11 cellular contexts compared by ENCODE assay signal in genomic region chr14:91897121-91897701, GRCh38. TPM values are rescaled to one million over a fixed set of nuclear protein-coding genes. Genes with fewer than 3 reads are reported as not detected.
DNase-seq lines count a peak whose midpoint lies in the region; ATAC-seq and TF ChIP-seq lines count a peak whose summit lies in the region.
"Had no signal": no experiment of that assay in that cellular context is flagged by ENCODE, and none has a peak within 500 bp of the region (broad histone marks: within the 10 kb centered on the region; RNA-seq: fewer than 3 reads in every experiment).

No MANE protein-coding gene starts in this region.

- H3K27ac Mint-ChIP-seq in endodermal cell = peak overlapping the region; percentile 73
- no peak overlapping the region for H3K27ac Mint-ChIP-seq in CD4-positive, alpha-beta memory T cell
- H3K27ac Mint-ChIP-seq: T-helper 1 cell treated with Interleukin-12 subunit alpha and Interleukin-12 subunit beta and Interleukin-4 antibody, amounts not matched to agents 30 μg/mL and 1 μg/mL, for 36 hours had no signal

- H3K4me1 ChIP-seq in endodermal cell (ENCODE audit: control insufficient read depth, insufficient read depth, low read length) = peaks cover 5% of the 10 kb centered on the region
- peaks cover 0 to 92% (median 63%) of the 10 kb centered on the region in 4 donors for H3K4me1 ChIP-seq in tibial artery
- H3K4me1 ChIP-seq in CD4-positive, alpha-beta memory T cell (ENCODE audit: insufficient read depth, low read length) = peaks cover 18% of the 10 kb centered on the region

- H3K9ac ChIP-seq in endodermal cell (ENCODE audit: extremely low read depth, low read length, poor library complexity, severe bottlenecking) = no peak overlapping the region

- 53 to 76% methylated on average over 8 to 10 of the region's 10 CpGs for WGBS in endodermal cell (ENCODE audit: insufficient coverage in 1 of 2, insufficient read length in 1 of 2), 2 experiments

- H3K27me3 ChIP-seq in endodermal cell (ENCODE audit: control insufficient read depth, insufficient read depth, low read length, poor library complexity, severe bottlenecking) (no peaks in the 10 kb centered on the region), tibial artery (no peaks in the 10 kb centered on the region)
- H3K27me3 ChIP-seq in CD4-positive, alpha-beta memory T cell (ENCODE audit: insufficient read depth, low read length) = no peaks in the 10 kb centered on the region

- no peak for TF ChIP-seq CTCF in endodermal cell (conservative IDR thresholded peaks at IDR 0.05)
- TF ChIP-seq CTCF in tibial artery (IDR thresholded peaks at IDR 0.05) = peak in 1 of 2 experiments; percentile 7

- POLR2A ChIA-PET in CD4-positive, alpha-beta memory T cell (lab: Charles Lee; ENCODE audit: partially characterized antibody) = no interaction called here

- CTCF ChIA-PET in CD4-positive, alpha-beta memory T cell (lab: Charles Lee; ENCODE audit: partially characterized antibody) = interaction anchor here (7.9 kb wide), 1 partner anchor 15 kb away, joined by 39 read pairs; no protein-coding TSS in a partner anchor

- peaks cover 21% of the 10 kb centered on the region for H3K4me1 Mint-ChIP-seq in endodermal cell
- H3K4me1 Mint-ChIP-seq in CD4-positive, alpha-beta memory T cell = peaks cover 8 to 32% (median 22%) of the 10 kb centered on the region in 4 donors

- H3K36me3 ChIP-seq in endodermal cell (ENCODE audit: control insufficient read depth, insufficient read depth, low read length) (no peaks in the 10 kb centered on the region), tibial artery (no peaks in the 10 kb centered on the region)
- H3K36me3 ChIP-seq in CD4-positive, alpha-beta memory T cell (ENCODE audit: insufficient read depth, low read length) = no peaks in the 10 kb centered on the region

- H3K4me3 ChIP-seq in endodermal cell (ENCODE audit: low read length) (no peak overlapping the region), tibial artery (peak overlapping the region in 1 of 2 donors; percentile 7)
- no peak overlapping the region for H3K4me3 ChIP-seq in CD4-positive, alpha-beta memory T cell (ENCODE audit: low read length in 2 of 2)

- peak; percentile 47 for DNase-seq in NCI-H1048 (lab: John Stamatoyannopoulos, UW)
- DNase-seq in endodermal cell = peak; percentile 70
- DNase-seq in medulla oblongata (ENCODE audit: extremely low spot score) = peak; percentile 86
- peak; percentile 82 to 96 for DNase-seq in tibial artery
- no peak for DNase-seq in SIG-M5 (lab: John Stamatoyannopoulos, UW)
- DNase-seq in CD4-positive, alpha-beta memory T cell = no peak
- DNase-seq: activated naive CD4-positive, alpha-beta T cell treated with Interleukin-2 at 50 U/mL for 16 hours; NCI-H1694 treated with DMSO at 0.1 percent for 48 hours had no signal

- ATAC-seq in GM19463 (IDR thresholded peaks at IDR 0.05; ENCODE audit: unreplicated experiment) (no peak), GM18520 (IDR thresholded peaks at IDR 0.05; ENCODE audit: unreplicated experiment) (no peak)

- intact Hi-C loops in tibial artery (cut with DNase I; ENCODE audit: low total_unique reads) = no loop called here
- intact Hi-C loops in CD4-positive, alpha-beta memory T cell (cut with micrococcal nuclease) = no loop called here

- H3K9me3 ChIP-seq in endodermal cell (ENCODE audit: control insufficient read depth, low read length) = no peaks in the 10 kb centered on the region
- no peaks in the 10 kb centered on the region for H3K9me3 ChIP-seq in tibial artery
- no peaks in the 10 kb centered on the region for H3K9me3 ChIP-seq in CD4-positive, alpha-beta memory T cell (ENCODE audit: control insufficient read depth in 1 of 2, low read length in 2 of 2)

- H3K36me3 Mint-ChIP-seq in endodermal cell (ENCODE audit: low read depth) = no peaks in the 10 kb centered on the region
- H3K36me3 Mint-ChIP-seq in CD4-positive, alpha-beta memory T cell = no peaks in the 10 kb centered on the region

- no peaks in the 10 kb centered on the region for H3K27me3 Mint-ChIP-seq in endodermal cell (ENCODE audit: insufficient read depth)
- H3K27me3 Mint-ChIP-seq in CD4-positive, alpha-beta memory T cell = no peaks in the 10 kb centered on the region

- H3K4me3 Mint-ChIP-seq in endodermal cell = no peak overlapping the region
- H3K4me3 Mint-ChIP-seq in CD4-positive, alpha-beta memory T cell = no peak overlapping the region
- H3K4me3 Mint-ChIP-seq: T-helper 1 cell treated with Interleukin-12 subunit alpha and Interleukin-12 subunit beta and Interleukin-4 antibody, amounts not matched to agents 30 μg/mL and 1 μg/mL, for 36 hours had no signal

- no peaks in the 10 kb centered on the region for H3K9me3 Mint-ChIP-seq in endodermal cell
- H3K9me3 Mint-ChIP-seq in CD4-positive, alpha-beta memory T cell = peaks cover 0 to 3% (median 0%) of the 10 kb centered on the region in 8 donors

- H3K27ac ChIP-seq in endodermal cell (ENCODE audit: low read depth, low read length) (peak overlapping the region; percentile 65), tibial artery (peak overlapping the region; percentile 64 to 89)
- H3K27ac ChIP-seq in CD4-positive, alpha-beta memory T cell (ENCODE audit: low read depth, low read length) = no peak overlapping the region

RNA-seq across cellular contexts. Expression of gene TC2N, which starts 29.9 kb away (rescaled TPM):
- 10 to 100 TPM; 17.3 to 19.5 TPM for total RNA-seq in endodermal cell
- polyA plus RNA-seq in endodermal cell (2013, experiment 1 of 2) = 2.7 TPM
- polyA plus RNA-seq in endodermal cell (2013, experiment 2 of 2) = 3.1 TPM
- total RNA-seq in CD4-positive, alpha-beta memory T cell = 100 to 1,000 TPM; 320 to 325 TPM
- 100 to 1,000 TPM; 234 to 261 TPM for polyA plus RNA-seq in CD4-positive, alpha-beta memory T cell

RNA-seq across cellular contexts. Expression of gene FBLN5, which starts 50.3 kb away (rescaled TPM):
- total RNA-seq in endodermal cell = 1 to 10 TPM; 4.0 to 4.8 TPM
- polyA plus RNA-seq in endodermal cell (2013, experiment 1 of 2) = 4.0 TPM
- 3.8 TPM for polyA plus RNA-seq in endodermal cell (2013, experiment 2 of 2)
- total RNA-seq in CD4-positive, alpha-beta memory T cell = 1 to 10 TPM; 7.9 to 8.0 TPM
- polyA plus RNA-seq in CD4-positive, alpha-beta memory T cell = 10 to 100 TPM; 23.7 TPM

Comparison
In these comparisons a context has a peak if more than half of its experiments do, and no peak if none do; other contexts are left out.
1. DNase-seq: peak in NCI-H1048 (single experiment), endodermal cell (single experiment), medulla oblongata (single experiment) and tibial artery (2 of 2); none in SIG-M5 (single experiment) and CD4-positive, alpha-beta memory T cell (0 of 5).
2. RNA of gene TC2N, which starts 29.9 kb away (total RNA-seq): 320 to 325 TPM in CD4-positive, alpha-beta memory T cell; 17.3 to 19.5 TPM in endodermal cell; every median in the first group is over 10 times any median in the second.